ENCODE assay signal across 22 cellular contexts in genomic region chr1:237342730-237343129, GRCh38.
A peak's percentile ranks its signal among the peaks of the same experiment; 100 is the strongest.
DNase-seq lines count a peak whose midpoint lies in the region; ATAC-seq and TF ChIP-seq lines count a peak whose summit lies in the region.
"Had no signal": no experiment of that assay in that cellular context is flagged by ENCODE, and none has a peak within 500 bp of the region (broad histone marks: within the 10 kb centered on the region; RNA-seq: fewer than 3 reads in every experiment).

No MANE protein-coding gene starts in this region.

- H3K4me3 Mint-ChIP-seq in glutamatergic neuron (ENCODE audit: unreplicated experiment): no peak overlapping the region
- no peak overlapping the region for H3K4me3 Mint-ChIP-seq in effector memory CD8-positive, alpha-beta T cell
- H3K4me3 Mint-ChIP-seq: CD14-positive monocyte; CD4-positive, alpha-beta memory T cell; CD4-positive, CD25-positive, alpha-beta regulatory T cell; CD8-positive, alpha-beta memory T cell had no signal

- H3K27me3 Mint-ChIP-seq in glutamatergic neuron (ENCODE audit: unreplicated experiment): peaks cover 2% of the 10 kb centered on the region
- H3K27me3 Mint-ChIP-seq in effector memory CD8-positive, alpha-beta T cell: peaks cover 15 to 34% of the 10 kb centered on the region in 2 donors
- H3K27me3 Mint-ChIP-seq: CD4-positive, CD25-positive, alpha-beta regulatory T cell had no signal

- peak overlapping the region; percentile 40 for H3K27ac Mint-ChIP-seq in glutamatergic neuron (ENCODE audit: unreplicated experiment)
- H3K27ac Mint-ChIP-seq in effector memory CD8-positive, alpha-beta T cell: no peak overlapping the region
- H3K27ac Mint-ChIP-seq: CD14-positive monocyte; CD4-positive, alpha-beta memory T cell; CD4-positive, CD25-positive, alpha-beta regulatory T cell; CD8-positive, alpha-beta memory T cell had no signal

- H3K4me1 Mint-ChIP-seq in glutamatergic neuron (ENCODE audit: low read depth, unreplicated experiment): peaks cover 14% of the 10 kb centered on the region
- H3K4me1 Mint-ChIP-seq in effector memory CD8-positive, alpha-beta T cell (ENCODE audit: low read depth in 2 of 2): no peaks in the 10 kb centered on the region
- H3K4me1 Mint-ChIP-seq: CD14-positive monocyte; CD4-positive, alpha-beta memory T cell; CD4-positive, CD25-positive, alpha-beta regulatory T cell; CD8-positive, alpha-beta memory T cell had no signal

- H3K36me3 Mint-ChIP-seq in glutamatergic neuron (ENCODE audit: unreplicated experiment): no peaks in the 10 kb centered on the region
- H3K36me3 Mint-ChIP-seq in effector memory CD8-positive, alpha-beta T cell (ENCODE audit: insufficient read depth): peaks cover 2% of the 10 kb centered on the region
- H3K36me3 Mint-ChIP-seq: CD14-positive monocyte; CD4-positive, alpha-beta memory T cell; CD4-positive, CD25-positive, alpha-beta regulatory T cell had no signal

- ATAC-seq in Right ventricle myocardium inferior: peak; percentile 11
- ATAC-seq in left cardiac atrium: no peak
- ATAC-seq in left ventricle myocardium superior: peak; percentile 12
- ATAC-seq in effector memory CD8-positive, alpha-beta T cell (replicated peaks): no peak
- ATAC-seq in HG03457 (IDR thresholded peaks at IDR 0.05; ENCODE audit: unreplicated experiment): no peak
- ATAC-seq: GM12878 had no signal

- no peak for TF ChIP-seq CTCF in glutamatergic neuron (IDR thresholded peaks at IDR 0.05; ENCODE audit: partially characterized antibody, unreplicated experiment)

- peak; percentile 53 for DNase-seq in Right ventricle myocardium inferior (ENCODE audit: missing footprints)
- DNase-seq in left cardiac atrium: no peak
- DNase-seq in left ventricle myocardium superior: no peak
- DNase-seq in cardiac septum (ENCODE audit: low spot score): no peak
- DNase-seq in glutamatergic neuron: no peak
- no peak for DNase-seq in effector memory CD8-positive, alpha-beta T cell
- DNase-seq: 8988T; ACHN; BE2C; C1 segment of cervical spinal cord; CD4-positive, alpha-beta memory T cell; CD4-positive, CD25-positive, alpha-beta regulatory T cell; CD8-positive, alpha-beta memory T cell; COR-L47; DMS153; DMS79; DND-41; EL; GDM1 had no signal

- intact Hi-C loops in Right ventricle myocardium inferior (cut with DNase I) (no loop called here), left cardiac atrium (cut with DNase I) (no loop called here), left ventricle myocardium superior (cut with micrococcal nuclease) (no loop called here), cardiac septum (cut with DNase I) (no loop called here)

- no peaks in the 10 kb centered on the region for H3K9me3 Mint-ChIP-seq in glutamatergic neuron (ENCODE audit: unreplicated experiment)
- no peaks in the 10 kb centered on the region for H3K9me3 Mint-ChIP-seq in effector memory CD8-positive, alpha-beta T cell

Comparison
In these comparisons a context has a peak if more than half of its experiments do, and no peak if none do; other contexts are left out.
1. ATAC-seq: peak in Right ventricle myocardium inferior (single experiment) and left ventricle myocardium superior (single experiment); none in left cardiac atrium (0 of 2), effector memory CD8-positive, alpha-beta T cell (single experiment) and HG03457 (single experiment).